Comparison of ENCODE assay signal across 11 cellular contexts in genomic region chr2:173657996-173658717, GRCh38.
DNase-seq lines count a peak whose midpoint lies in the region; ATAC-seq and TF ChIP-seq lines count a peak whose summit lies in the region.
"Had no signal": no experiment of that assay in that cellular context is flagged by ENCODE, and none has a peak within 500 bp of the region (broad histone marks: within the 10 kb centered on the region; RNA-seq: fewer than 3 reads in every experiment).

No MANE protein-coding gene starts in this region.

- no peak overlapping the region for H3K4me3 ChIP-seq in skeletal muscle cell (ENCODE audit: low read depth, low read length)

- POLR2A ChIA-PET in RWPE1 (lab: Yijun Ruan, JAX; ENCODE audit: low non-redundant PET): interaction anchor here (0.6 kb wide), 1 partner anchor 300 kb away, joined by 4 read pairs; no protein-coding TSS in a partner anchor
- POLR2A ChIA-PET in T-cell (lab: Charles Lee): no interaction called here

- no peak for TF ChIP-seq CTCF in RWPE1 (conservative IDR thresholded peaks at IDR 0.05; ENCODE audit: low read depth)

- H3K27me3 Mint-ChIP-seq in T-cell: peaks cover 13 to 16% of the 10 kb centered on the region in 2 donors

- DNase-seq in GM04504 (ENCODE audit: low read depth) (peak; percentile 84), RWPE1 (ENCODE audit: low spot score) (peak; percentile 96), fibroblast of gingiva (ENCODE audit: low read depth) (peak; percentile 91), skeletal muscle cell (ENCODE audit: low read depth) (peak; percentile 95), T-cell (no peak), hippocampal formation (lab: John Stamatoyannopoulos, UW) (no peak)
- DNase-seq: immature natural killer cell, KG1, posterior cingulate gyrus had no signal

- ATAC-seq in T-cell (replicated peaks in 1 of 4) (no peak), HG02884 (IDR thresholded peaks at IDR 0.05; ENCODE audit: unreplicated experiment) (no peak), GM19467 (IDR thresholded peaks at IDR 0.05; ENCODE audit: unreplicated experiment) (no peak)

- peak overlapping the region; percentile 87 for H3K27ac ChIP-seq in RWPE1

- CTCF ChIA-PET in RWPE1 (lab: Yijun Ruan, JAX) (interaction anchor here (0.5 to 0.6 kb wide), 2 partner anchors 122 to 256 kb away, joined by 3 to 4 read pairs; no protein-coding TSS in a partner anchor), T-cell (lab: Charles Lee) (no interaction called here)

- H3K4me3 Mint-ChIP-seq in T-cell: no peak overlapping the region
- H3K4me3 Mint-ChIP-seq: immature natural killer cell had no signal

- H3K27ac Mint-ChIP-seq in T-cell: no peak overlapping the region
- H3K27ac Mint-ChIP-seq: immature natural killer cell had no signal

- no peaks in the 10 kb centered on the region for H3K4me1 Mint-ChIP-seq in T-cell
- H3K4me1 Mint-ChIP-seq: immature natural killer cell had no signal

- H3K9me3 Mint-ChIP-seq in T-cell: no peaks in the 10 kb centered on the region

- H3K36me3 Mint-ChIP-seq in T-cell: no peaks in the 10 kb centered on the region
- H3K36me3 Mint-ChIP-seq: immature natural killer cell had no signal

Comparison
In these comparisons a context has a peak if more than half of its experiments do, and no peak if none do; other contexts are left out.
1. DNase-seq: peak in GM04504 (single experiment), RWPE1 (single experiment), fibroblast of gingiva (single experiment) and skeletal muscle cell (single experiment); none in T-cell (0 of 34) and hippocampal formation (0 of 2).